21 cellular contexts compared by ENCODE assay signal in genomic region chr7:38462819-38463218, GRCh38.
DNase-seq lines count a peak whose midpoint lies in the region; ATAC-seq lines count a peak whose summit lies in the region.
"Had no signal": no experiment of that assay in that cellular context is flagged by ENCODE, and none has a peak within 500 bp of the region (broad histone marks: within the 10 kb centered on the region; RNA-seq: fewer than 3 reads in every experiment).

No MANE protein-coding gene starts in this region.

- H3K27me3 ChIP-seq in neuronal stem cell (ENCODE audit: control insufficient read depth in 3 of 3, insufficient read depth in 3 of 3, low read depth in 1 of 3, low read length in 3 of 3) = no peaks in the 10 kb centered on the region
- H3K27me3 ChIP-seq: breast epithelium, left lung, testis had no signal

- DNase-seq in activated T-cell treated with anti-CD3 and anti-CD28 coated beads, Interleukin-2, amount 50 U/mL, for 4 hours = no peak
- DNase-seq in activated T-cell treated with anti-CD3 and anti-CD28 coated beads, Interleukin-2, amount 50 U/mL, for 1 hour = no peak
- DNase-seq in neuronal stem cell (ENCODE audit: low spot score) = no peak
- no peak for DNase-seq in substantia nigra (lab: John Stamatoyannopoulos, UW)
- no peak for DNase-seq in superior temporal gyrus (ENCODE audit: extremely low spot score)
- DNase-seq: amniotic stem cell; foreskin melanocyte; HCEC 1CT; NCI-H1417 treated with DMSO at 0.1 percent for 48 hours; NCI-H2107; NCI-H446 treated with DMSO at 0.1 percent for 48 hours; stimulated activated CD4-positive, alpha-beta T cell treated with anti-CD3 and anti-CD28 coated beads, Interleukin-2, amount 100 ng/mL, for 48 hours had no signal

- H3K27ac ChIP-seq in neuronal stem cell (replicated peaks; ENCODE audit: low read length) = no peak overlapping the region
- H3K27ac ChIP-seq in substantia nigra (ENCODE audit: low read depth, low read length, poor library complexity, severe bottlenecking) = no peak overlapping the region
- H3K27ac ChIP-seq: breast epithelium, left lung, testis had no signal

- H3K9me3 Mint-ChIP-seq in activated T-cell treated with anti-CD3 and anti-CD28 coated beads, Interleukin-2, amount 50 U/mL, for 4 hours = no peaks in the 10 kb centered on the region
- H3K9me3 Mint-ChIP-seq in activated T-helper 17 cell treated with anti-CD3 and anti-CD28 coated beads, Interleukin-2, amount 50 U/mL, for 72 hours = peaks cover 10% of the 10 kb centered on the region
- H3K9me3 Mint-ChIP-seq: stimulated activated memory B cell treated with anti-CD40 and anti-IgM and Interleukin-4, amounts not matched to agents 10 μg/mL and 1 μg/mL and 100 μg/mL, for 72 hours had no signal

- no peak overlapping the region for H2BK5ac ChIP-seq in neuronal stem cell (ENCODE audit: low read length)

- no peaks in the 10 kb centered on the region for H3K36me3 Mint-ChIP-seq in activated T-cell treated with anti-CD3 and anti-CD28 coated beads, Interleukin-2, amount 50 U/mL, for 4 hours (ENCODE audit: insufficient read depth)
- H3K36me3 Mint-ChIP-seq in activated T-helper 17 cell treated with anti-CD3 and anti-CD28 coated beads, Interleukin-2, amount 50 U/mL, for 72 hours (ENCODE audit: low read depth) = no peaks in the 10 kb centered on the region
- H3K36me3 Mint-ChIP-seq: naive thymus-derived CD8-positive, alpha-beta T cell; stimulated activated memory B cell treated with anti-CD40 and anti-IgM and Interleukin-4, amounts not matched to agents 10 μg/mL and 1 μg/mL and 100 μg/mL, for 72 hours had no signal

- H3K9me3 ChIP-seq in neuronal stem cell (replicated peaks in 1 of 2; ENCODE audit: control insufficient read depth in 2 of 2, insufficient read depth in 1 of 2, low read depth in 1 of 2, low read length in 2 of 2) = peaks cover 0 to 6% of the 10 kb centered on the region in 2 donors
- H3K9me3 ChIP-seq: left lung, testis had no signal

- peak in 1 of 2 donors; percentile 26 for ATAC-seq in activated T-cell treated with anti-CD3 and anti-CD28 coated beads, Interleukin-2, amount 50 U/mL, for 4 hours
- ATAC-seq in HG02884 (IDR thresholded peaks at IDR 0.05; ENCODE audit: unreplicated experiment) (peak; percentile 4), GM19455 (IDR thresholded peaks at IDR 0.05; ENCODE audit: unreplicated experiment) (no peak)
- no peak for ATAC-seq in activated T-helper 17 cell treated with anti-CD3 and anti-CD28 coated beads, Interleukin-2, amount 50 U/mL, for 72 hours (replicated peaks)
- ATAC-seq: left lung, SK-N-SH treated with all-trans-retinoic acid at 6 μM for 48 hours had no signal

- H3K9ac ChIP-seq in neuronal stem cell (ENCODE audit: low read depth, low read length, poor library complexity) = no peak overlapping the region

- H3K4me3 ChIP-seq in neuronal stem cell (ENCODE audit: low read length in 2 of 2) = no peak overlapping the region
- H3K4me3 ChIP-seq: breast epithelium, left lung, testis had no signal

- WGBS in neuronal stem cell (ENCODE audit: extremely low coverage in 2 of 2, insufficient read length in 2 of 2, insufficient replicate concordance in 1 of 2), 2 donors = no CpG with 5 or more reads among the region's 11 CpGs

- H2BK15ac ChIP-seq in neuronal stem cell (ENCODE audit: low read length) = no peak overlapping the region

- H3K4me1 ChIP-seq in neuronal stem cell (ENCODE audit: control insufficient read depth in 2 of 2, insufficient read depth in 1 of 2, low read depth in 1 of 2, low read length in 2 of 2) = no peaks in the 10 kb centered on the region
- H3K4me1 ChIP-seq: breast epithelium, left lung had no signal

- H3K79me1 ChIP-seq in neuronal stem cell (ENCODE audit: low read depth, low read length) = no peaks in the 10 kb centered on the region

- H2AFZ ChIP-seq in neuronal stem cell (ENCODE audit: low read length) = no peak overlapping the region

- H3K27ac Mint-ChIP-seq in activated T-helper 17 cell treated with anti-CD3 and anti-CD28 coated beads, Interleukin-2, amount 50 U/mL, for 72 hours = peak overlapping the region; percentile 58
- H3K27ac Mint-ChIP-seq: stimulated activated memory B cell treated with anti-CD40 and anti-IgM and Interleukin-4, amounts not matched to agents 10 μg/mL and 1 μg/mL and 100 μg/mL, for 72 hours had no signal

- peaks cover 18% of the 10 kb centered on the region for H3K4me1 Mint-ChIP-seq in activated T-cell treated with anti-CD3 and anti-CD28 coated beads, Interleukin-2, amount 50 U/mL, for 4 hours (ENCODE audit: low read depth)
- peaks cover 9% of the 10 kb centered on the region for H3K4me1 Mint-ChIP-seq in activated T-helper 17 cell treated with anti-CD3 and anti-CD28 coated beads, Interleukin-2, amount 50 U/mL, for 72 hours

- no peak overlapping the region for H3K14ac ChIP-seq in neuronal stem cell (ENCODE audit: low read length)

- no peak overlapping the region for H3K23ac ChIP-seq in neuronal stem cell (ENCODE audit: low read depth, low read length, poor library complexity)

- peaks cover 0 to 5% of the 10 kb centered on the region in 2 donors for H3K36me3 ChIP-seq in neuronal stem cell (replicated peaks in 1 of 2; ENCODE audit: control insufficient read depth in 2 of 2, insufficient read depth in 2 of 2, low read length in 2 of 2)
- H3K36me3 ChIP-seq: breast epithelium, left lung had no signal

- H2BK12ac ChIP-seq in neuronal stem cell (ENCODE audit: low read length) = no peak overlapping the region

- no peak overlapping the region for H4K91ac ChIP-seq in neuronal stem cell (ENCODE audit: low read depth, low read length, poor library complexity)

- peak overlapping the region; percentile 48 for H3K4me3 Mint-ChIP-seq in activated T-cell treated with anti-CD3 and anti-CD28 coated beads, Interleukin-2, amount 50 U/mL, for 4 hours
- peak overlapping the region; percentile 52 for H3K4me3 Mint-ChIP-seq in activated T-helper 17 cell treated with anti-CD3 and anti-CD28 coated beads, Interleukin-2, amount 50 U/mL, for 72 hours
- H3K4me3 Mint-ChIP-seq: stimulated activated memory B cell treated with anti-CD40 and anti-IgM and Interleukin-4, amounts not matched to agents 10 μg/mL and 1 μg/mL and 100 μg/mL, for 72 hours had no signal

- H3K4ac ChIP-seq in neuronal stem cell (ENCODE audit: low read length) = no peak overlapping the region

- no peak overlapping the region for H2AK5ac ChIP-seq in neuronal stem cell (ENCODE audit: low read depth, low read length)

- H3K18ac ChIP-seq in neuronal stem cell (ENCODE audit: low read length) = no peak overlapping the region

- no peak overlapping the region for H2BK120ac ChIP-seq in neuronal stem cell (ENCODE audit: low read depth, low read length)

- no peak overlapping the region for H3K4me2 ChIP-seq in neuronal stem cell (ENCODE audit: insufficient read depth, low read length, poor library complexity, severe bottlenecking)

- H3K27me3 Mint-ChIP-seq in activated T-cell treated with anti-CD3 and anti-CD28 coated beads, Interleukin-2, amount 50 U/mL, for 4 hours (ENCODE audit: low read depth) = no peaks in the 10 kb centered on the region
- H3K27me3 Mint-ChIP-seq in activated T-helper 17 cell treated with anti-CD3 and anti-CD28 coated beads, Interleukin-2, amount 50 U/mL, for 72 hours = no peaks in the 10 kb centered on the region
- H3K27me3 Mint-ChIP-seq: stimulated activated memory B cell treated with anti-CD40 and anti-IgM and Interleukin-4, amounts not matched to agents 10 μg/mL and 1 μg/mL and 100 μg/mL, for 72 hours had no signal

- H4K8ac ChIP-seq in neuronal stem cell (ENCODE audit: low read depth, low read length) = peak overlapping the region; percentile 30
